Comparison of ENCODE assay signal across 15 cellular contexts in genomic region chr6:111938710-111939109, GRCh38.
DNase-seq lines count a peak whose midpoint lies in the region; ATAC-seq and TF ChIP-seq lines count a peak whose summit lies in the region.
"Had no signal": no experiment of that assay in that cellular context is flagged by ENCODE, and none has a peak within 500 bp of the region (broad histone marks: within the 10 kb centered on the region; RNA-seq: fewer than 3 reads in every experiment).

No MANE protein-coding gene starts in this region.

- no peak overlapping the region for H2AFZ ChIP-seq in SK-N-SH (ENCODE audit: low read depth)
- H2AFZ ChIP-seq: hepatocyte had no signal

- POLR2A ChIA-PET in SK-N-SH (lab: Yijun Ruan, JAX), result no interaction called here

- H3F3A ChIP-seq in SK-N-SH (replicated peaks; ENCODE audit: insufficient read depth), result peaks cover 9% of the 10 kb centered on the region

- ATAC-seq in SK-N-SH treated with all-trans-retinoic acid at 6 μM for 48 hours, result no peak
- peak; percentile 17 for ATAC-seq in esophagus mucosa
- ATAC-seq in lower lobe of right lung, result no peak
- ATAC-seq in GM18861 (IDR thresholded peaks at IDR 0.05; ENCODE audit: unreplicated experiment), result no peak

- TF ChIP-seq CTCF in SK-N-SH (IDR thresholded peaks at IDR 0.05), result no peak
- no peak for TF ChIP-seq CTCF in lower lobe of right lung (IDR thresholded peaks at IDR 0.05)

- intact Hi-C loops in lower lobe of right lung (cut with DNase I), result no loop called here

- H4K20me1 ChIP-seq in SK-N-SH (ENCODE audit: insufficient read depth), result no peaks in the 10 kb centered on the region

- H3K4me2 ChIP-seq in SK-N-SH, result no peak overlapping the region
- H3K4me2 ChIP-seq: hepatocyte had no signal

- H3K79me2 ChIP-seq in SK-N-SH (ENCODE audit: insufficient read depth), result no peaks in the 10 kb centered on the region
- H3K79me2 ChIP-seq: hepatocyte had no signal

- peak overlapping the region in 1 of 2 experiments; percentile 69; a peak in 2 of 4 replicates for H3K27ac ChIP-seq in SK-N-SH (ENCODE audit: low read depth in 2 of 2, low read length in 1 of 2)
- H3K27ac ChIP-seq in lower lobe of right lung, result no peak overlapping the region
- H3K27ac ChIP-seq: colonic mucosa, hepatocyte, thoracic aorta had no signal

- H3K27me3 ChIP-seq in SK-N-SH (ENCODE audit: insufficient read depth) (no peaks in the 10 kb centered on the region), lower lobe of right lung (ENCODE audit: low read depth) (no peaks in the 10 kb centered on the region)
- H3K27me3 ChIP-seq: colonic mucosa, hepatocyte had no signal

- WGBS in SK-N-SH (ENCODE audit: low lambda C conversion rate), result 54% methylated on average over 2 of the region's 4 CpGs

- DNase-seq in SK-N-SH (no peak), NCI-H748 treated with DMSO at 0.1 percent for 48 hours (lab: John Stamatoyannopoulos, UW) (peak; percentile 51), stromal cell of bone marrow (ENCODE audit: low read depth) (peak; percentile 65), lower lobe of right lung (no peak), cerebellar cortex (ENCODE audit: low spot score) (no peak)
- DNase-seq: activated CD4-positive, alpha-beta T cell treated with anti-CD3 and anti-CD28 coated beads for 36 hours; activated effector memory CD4-positive, alpha-beta T cell treated with Interleukin-2 at 50 U/mL for 16 hours; colonic mucosa; GDM1; NCI-H524 treated with DMSO at 0.1 percent for 48 hours had no signal

- H3K9me2 ChIP-seq in SK-N-SH, result no peaks in the 10 kb centered on the region

- H3K4me3 ChIP-seq in SK-N-SH (ENCODE audit: low read depth in 2 of 2, low read length in 1 of 2), result no peak overlapping the region
- no peak overlapping the region for H3K4me3 ChIP-seq in lower lobe of right lung
- H3K4me3 ChIP-seq: colonic mucosa, hepatocyte, thoracic aorta had no signal

- CTCF ChIA-PET in SK-N-SH (lab: Yijun Ruan, JAX), result interaction anchor here (0.6 to 1.0 kb wide), 2 partner anchors 27 to 1508 kb away, joined by 3 read pairs; no protein-coding TSS in a partner anchor

- no peak for TF ChIP-seq RAD21 in SK-N-SH (IDR thresholded peaks at IDR 0.05; ENCODE audit: low read length)

- peaks cover 2% of the 10 kb centered on the region; the same call in 1 of the 2 replicates for H3K9me3 ChIP-seq in SK-N-SH
- H3K9me3 ChIP-seq in lower lobe of right lung, result no peaks in the 10 kb centered on the region
- H3K9me3 ChIP-seq: colonic mucosa had no signal

- H3K4me1 ChIP-seq in SK-N-SH (ENCODE audit: control insufficient read depth in 1 of 2, insufficient read depth in 2 of 2, low read depth in 1 of 2, low read length in 1 of 2) (no peaks in the 10 kb centered on the region; a peak in 1 of 4 replicates), lower lobe of right lung (no peaks in the 10 kb centered on the region)
- H3K4me1 ChIP-seq: colonic mucosa had no signal

- no peaks in the 10 kb centered on the region for H3K36me3 ChIP-seq in SK-N-SH (replicated peaks in 1 of 2; ENCODE audit: control insufficient read depth in 1 of 2, insufficient read depth in 2 of 2, low read length in 1 of 2)
- H3K36me3 ChIP-seq in lower lobe of right lung, result no peaks in the 10 kb centered on the region
- H3K36me3 ChIP-seq: colonic mucosa, thoracic aorta had no signal

- no peak overlapping the region for H3K9ac ChIP-seq in SK-N-SH

- no peak for TF ChIP-seq EP300 in SK-N-SH (IDR thresholded peaks at IDR 0.05; ENCODE audit: borderline replicate concordance in 1 of 2, low read depth in 1 of 2, low read length in 1 of 2)

TF ChIP-seq in SK-N-SH, 30 proteins besides CTCF, POLR2A, EP300 and RAD21:
- TF ChIP-seq JUND (IDR thresholded peaks at IDR 0.05), result 0 out of 2 replicates have a peak, but pooled peaks have one; percentile 5
- TF ChIP-seq USF1 (IDR thresholded peaks at IDR 0.05; ENCODE audit: borderline replicate concordance, low read depth), result no peak
- no peak for TF ChIP-seq TCF12 (IDR thresholded peaks at IDR 0.05)
- TF ChIP-seq POLR2AphosphoS5 (IDR thresholded peaks at IDR 0.05; ENCODE audit: low read depth, low read length), result no peak
- no peak for TF ChIP-seq GATA2 (CRISPR knock-in tag; IDR thresholded peaks at IDR 0.05)
- TF ChIP-seq, protein P1, sequence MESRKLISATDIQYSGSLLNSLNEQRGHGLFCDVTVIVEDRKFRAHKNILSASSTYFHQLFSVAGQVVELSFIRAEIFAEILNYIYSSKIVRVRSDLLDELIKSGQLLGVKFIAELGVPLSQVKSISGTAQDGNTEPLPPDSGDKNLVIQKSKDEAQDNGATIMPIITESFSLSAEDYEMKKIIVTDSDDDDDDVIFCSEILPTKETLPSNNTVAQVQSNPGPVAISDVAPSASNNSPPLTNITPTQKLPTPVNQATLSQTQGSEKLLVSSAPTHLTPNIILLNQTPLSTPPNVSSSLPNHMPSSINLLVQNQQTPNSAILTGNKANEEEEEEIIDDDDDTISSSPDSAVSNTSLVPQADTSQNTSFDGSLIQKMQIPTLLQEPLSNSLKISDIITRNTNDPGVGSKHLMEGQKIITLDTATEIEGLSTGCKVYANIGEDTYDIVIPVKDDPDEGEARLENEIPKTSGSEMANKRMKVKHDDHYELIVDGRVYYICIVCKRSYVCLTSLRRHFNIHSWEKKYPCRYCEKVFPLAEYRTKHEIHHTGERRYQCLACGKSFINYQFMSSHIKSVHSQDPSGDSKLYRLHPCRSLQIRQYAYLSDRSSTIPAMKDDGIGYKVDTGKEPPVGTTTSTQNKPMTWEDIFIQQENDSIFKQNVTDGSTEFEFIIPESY (IDR thresholded peaks at IDR 0.05; ENCODE audit: borderline replicate concordance, low read depth), result no peak
- no peak for TF ChIP-seq SMC3 (IDR thresholded peaks at IDR 0.05; ENCODE audit: low read depth, low read length)
- no peak for TF ChIP-seq NFIC (IDR thresholded peaks at IDR 0.05; ENCODE audit: borderline replicate concordance)
TF ChIP-seq in SK-N-SH: peak in this region for 1.

TF ChIP-seq in SK-N-SH treated with all-trans-retinoic acid at 6 μM for 48 hours, 23 proteins besides CTCF, POLR2A, EP300 and RAD21:
- TF ChIP-seq, protein P2, sequence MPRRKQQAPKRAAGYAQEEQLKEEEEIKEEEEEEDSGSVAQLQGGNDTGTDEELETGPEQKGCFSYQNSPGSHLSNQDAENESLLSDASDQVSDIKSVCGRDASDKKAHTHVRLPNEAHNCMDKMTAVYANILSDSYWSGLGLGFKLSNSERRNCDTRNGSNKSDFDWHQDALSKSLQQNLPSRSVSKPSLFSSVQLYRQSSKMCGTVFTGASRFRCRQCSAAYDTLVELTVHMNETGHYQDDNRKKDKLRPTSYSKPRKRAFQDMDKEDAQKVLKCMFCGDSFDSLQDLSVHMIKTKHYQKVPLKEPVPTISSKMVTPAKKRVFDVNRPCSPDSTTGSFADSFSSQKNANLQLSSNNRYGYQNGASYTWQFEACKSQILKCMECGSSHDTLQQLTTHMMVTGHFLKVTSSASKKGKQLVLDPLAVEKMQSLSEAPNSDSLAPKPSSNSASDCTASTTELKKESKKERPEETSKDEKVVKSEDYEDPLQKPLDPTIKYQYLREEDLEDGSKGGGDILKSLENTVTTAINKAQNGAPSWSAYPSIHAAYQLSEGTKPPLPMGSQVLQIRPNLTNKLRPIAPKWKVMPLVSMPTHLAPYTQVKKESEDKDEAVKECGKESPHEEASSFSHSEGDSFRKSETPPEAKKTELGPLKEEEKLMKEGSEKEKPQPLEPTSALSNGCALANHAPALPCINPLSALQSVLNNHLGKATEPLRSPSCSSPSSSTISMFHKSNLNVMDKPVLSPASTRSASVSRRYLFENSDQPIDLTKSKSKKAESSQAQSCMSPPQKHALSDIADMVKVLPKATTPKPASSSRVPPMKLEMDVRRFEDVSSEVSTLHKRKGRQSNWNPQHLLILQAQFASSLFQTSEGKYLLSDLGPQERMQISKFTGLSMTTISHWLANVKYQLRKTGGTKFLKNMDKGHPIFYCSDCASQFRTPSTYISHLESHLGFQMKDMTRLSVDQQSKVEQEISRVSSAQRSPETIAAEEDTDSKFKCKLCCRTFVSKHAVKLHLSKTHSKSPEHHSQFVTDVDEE (CRISPR knock-in tag; IDR thresholded peaks at IDR 0.05), result no peak
- no peak for TF ChIP-seq RARB (CRISPR knock-in tag; IDR thresholded peaks at IDR 0.05)
- TF ChIP-seq ZC3H10 (CRISPR knock-in tag; IDR thresholded peaks at IDR 0.05), result no peak
- TF ChIP-seq, protein P3, sequence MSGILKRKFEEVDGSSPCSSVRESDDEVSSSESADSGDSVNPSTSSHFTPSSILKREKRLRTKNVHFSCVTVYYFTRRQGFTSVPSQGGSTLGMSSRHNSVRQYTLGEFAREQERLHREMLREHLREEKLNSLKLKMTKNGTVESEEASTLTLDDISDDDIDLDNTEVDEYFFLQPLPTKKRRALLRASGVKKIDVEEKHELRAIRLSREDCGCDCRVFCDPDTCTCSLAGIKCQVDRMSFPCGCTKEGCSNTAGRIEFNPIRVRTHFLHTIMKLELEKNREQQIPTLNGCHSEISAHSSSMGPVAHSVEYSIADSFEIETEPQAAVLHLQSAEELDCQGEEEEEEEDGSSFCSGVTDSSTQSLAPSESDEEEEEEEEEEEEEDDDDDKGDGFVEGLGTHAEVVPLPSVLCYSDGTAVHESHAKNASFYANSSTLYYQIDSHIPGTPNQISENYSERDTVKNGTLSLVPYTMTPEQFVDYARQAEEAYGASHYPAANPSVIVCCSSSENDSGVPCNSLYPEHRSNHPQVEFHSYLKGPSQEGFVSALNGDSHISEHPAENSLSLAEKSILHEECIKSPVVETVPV (CRISPR knock-in tag; IDR thresholded peaks at IDR 0.05), result no peak
- no peak for TF ChIP-seq BACH2 (CRISPR knock-in tag; IDR thresholded peaks at IDR 0.05; ENCODE audit: borderline replicate concordance)
- TF ChIP-seq, protein P4, sequence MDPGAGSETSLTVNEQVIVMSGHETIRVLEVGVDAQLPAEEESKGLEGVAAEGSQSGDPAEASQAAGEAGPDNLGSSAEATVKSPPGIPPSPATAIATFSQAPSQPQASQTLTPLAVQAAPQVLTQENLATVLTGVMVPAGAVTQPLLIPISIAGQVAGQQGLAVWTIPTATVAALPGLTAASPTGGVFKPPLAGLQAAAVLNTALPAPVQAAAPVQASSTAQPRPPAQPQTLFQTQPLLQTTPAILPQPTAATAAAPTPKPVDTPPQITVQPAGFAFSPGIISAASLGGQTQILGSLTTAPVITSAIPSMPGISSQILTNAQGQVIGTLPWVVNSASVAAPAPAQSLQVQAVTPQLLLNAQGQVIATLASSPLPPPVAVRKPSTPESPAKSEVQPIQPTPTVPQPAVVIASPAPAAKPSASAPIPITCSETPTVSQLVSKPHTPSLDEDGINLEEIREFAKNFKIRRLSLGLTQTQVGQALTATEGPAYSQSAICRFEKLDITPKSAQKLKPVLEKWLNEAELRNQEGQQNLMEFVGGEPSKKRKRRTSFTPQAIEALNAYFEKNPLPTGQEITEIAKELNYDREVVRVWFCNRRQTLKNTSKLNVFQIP (CRISPR knock-in tag; IDR thresholded peaks at IDR 0.05; ENCODE audit: borderline replicate concordance, low read depth), result no peak
- TF ChIP-seq ZNF8 (CRISPR knock-in tag; IDR thresholded peaks at IDR 0.05), result no peak
- no peak for TF ChIP-seq TOX (CRISPR knock-in tag; IDR thresholded peaks at IDR 0.05; ENCODE audit: borderline replicate concordance)
- TF ChIP-seq ESRRG (CRISPR knock-in tag; IDR thresholded peaks at IDR 0.05), result no peak
- TF ChIP-seq GLIS3 (CRISPR knock-in tag; IDR thresholded peaks at IDR 0.05), result no peak
TF ChIP-seq in SK-N-SH treated with all-trans-retinoic acid at 6 μM for 48 hours: peak in this region for 0.

Comparison
In these comparisons a context has a peak if more than half of its experiments do, and no peak if none do; other contexts are left out.
1. DNase-seq: peak in NCI-H748 treated with DMSO at 0.1 percent for 48 hours (single experiment) and stromal cell of bone marrow (single experiment); none in SK-N-SH (single experiment), lower lobe of right lung (single experiment) and cerebellar cortex (single experiment).